8 cellular contexts compared by ENCODE assay signal in the genomic region with DNA sequence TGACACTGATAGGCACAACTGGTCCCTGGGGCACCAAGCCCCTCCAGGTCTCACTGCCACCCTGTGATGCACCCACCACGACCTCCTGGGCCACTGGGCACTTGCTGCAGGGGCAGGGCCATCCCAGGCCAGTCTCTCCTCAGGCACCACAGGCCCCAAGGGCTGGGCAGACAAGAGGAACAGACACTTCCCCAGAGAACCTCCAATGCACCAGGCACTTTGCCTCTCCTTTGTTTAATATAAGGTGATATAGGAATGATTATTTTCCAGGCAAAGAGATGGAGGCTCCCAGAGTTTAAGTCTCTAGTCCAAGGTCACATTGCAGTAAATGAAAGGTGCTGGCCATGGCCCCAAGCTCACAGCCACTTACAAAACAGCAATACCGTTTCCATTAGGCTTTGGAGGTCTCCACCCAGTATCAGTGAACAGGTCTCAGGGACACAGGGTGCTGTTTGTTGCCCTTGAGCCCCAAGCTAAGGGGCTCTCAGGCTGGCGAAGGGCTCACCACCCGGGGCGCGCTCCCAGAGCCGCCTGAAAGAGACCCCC. TPM values are rescaled to one million over a fixed set of nuclear protein-coding genes. Genes with fewer than 3 reads are reported as not detected.
DNase-seq lines count a peak whose midpoint lies in the region; ATAC-seq and TF ChIP-seq lines count a peak whose summit lies in the region.

No MANE protein-coding gene starts in this region.

- DNase-seq in DND-41: no peak
- DNase-seq in effector memory CD8-positive, alpha-beta T cell: no peak
- DNase-seq in osteoblast (ENCODE audit: insufficient read length, low spot score, missing footprints): peak; percentile 57
- no peak for DNase-seq in NCI-H1092 treated with DMSO at 0.1 percent for 48 hours (lab: John Stamatoyannopoulos, UW)
- DNase-seq in DMS 273 treated with DMSO at 0.1 percent for 48 hours (lab: John Stamatoyannopoulos, UW): no peak
- no peak for DNase-seq in activated CD4-positive, alpha-beta T cell treated with anti-CD3 and anti-CD28 coated beads for 1 hour

- H3K4me3 ChIP-seq in DND-41 (ENCODE audit: low read depth in 1 of 2, low read length in 2 of 2) (no peak overlapping the region), KMS-11 (IDR thresholded peaks at IDR 0.05; ENCODE audit: insufficient read depth, low read depth, low read length) (no peak overlapping the region), osteoblast (ENCODE audit: insufficient read depth, low read length) (peak overlapping the region; percentile 73)

- H2AFZ ChIP-seq in DND-41 (ENCODE audit: low read depth, low read length) (no peak overlapping the region), KMS-11 (ENCODE audit: low read depth) (0 out of 2 replicates have a peak overlapping the region, but pooled peaks have one; percentile 11), osteoblast (ENCODE audit: low read length) (peak overlapping the region; percentile 86)

- no peak overlapping the region for H3K9ac ChIP-seq in DND-41 (ENCODE audit: low read depth, low read length)
- H3K9ac ChIP-seq in KMS-11: peak overlapping the region; percentile 65

- ATAC-seq in DND-41 (ENCODE audit: insufficient read depth, low read depth): no peak
- no peak for ATAC-seq in effector memory CD8-positive, alpha-beta T cell (replicated peaks)
- ATAC-seq in HG03108 (IDR thresholded peaks at IDR 0.05; ENCODE audit: unreplicated experiment): no peak

- no peaks in the 10 kb centered on the region for H3K79me2 ChIP-seq in DND-41 (ENCODE audit: insufficient read depth, low read length)
- H3K79me2 ChIP-seq in KMS-11 (ENCODE audit: insufficient read depth, low read depth): peaks cover 61% of the 10 kb centered on the region
- H3K79me2 ChIP-seq in osteoblast (ENCODE audit: insufficient read depth, low read length): peaks cover 18% of the 10 kb centered on the region

- peak overlapping the region; percentile 64 to 68 for H3K4me3 Mint-ChIP-seq in effector memory CD8-positive, alpha-beta T cell

- TF ChIP-seq CTCF in DND-41 (IDR thresholded peaks at IDR 0.05; ENCODE audit: borderline replicate concordance, extremely low read depth, low read length, poor library complexity, severe bottlenecking) (no peak), KMS-11 (conservative IDR thresholded peaks at IDR 0.05; ENCODE audit: low read depth, low read length) (no peak), osteoblast (IDR thresholded peaks at IDR 0.05; ENCODE audit: extremely low read depth, low read depth, low read length) (no peak)

- peak overlapping the region in 1 of 2 donors; percentile 60 for H3K27ac Mint-ChIP-seq in effector memory CD8-positive, alpha-beta T cell

- no peaks in the 10 kb centered on the region for H3K9me3 Mint-ChIP-seq in effector memory CD8-positive, alpha-beta T cell

- H3K27me3 Mint-ChIP-seq in effector memory CD8-positive, alpha-beta T cell: no peaks in the 10 kb centered on the region

- H4K20me1 ChIP-seq in DND-41 (ENCODE audit: insufficient read depth, low read length) (no peaks in the 10 kb centered on the region), KMS-11 (ENCODE audit: insufficient read depth) (no peaks in the 10 kb centered on the region), osteoblast (ENCODE audit: insufficient read depth, low read length) (no peaks in the 10 kb centered on the region)

- no peaks in the 10 kb centered on the region for H3K36me3 Mint-ChIP-seq in effector memory CD8-positive, alpha-beta T cell (ENCODE audit: insufficient read depth)

- H3K9me3 ChIP-seq in DND-41 (ENCODE audit: insufficient read depth, low read length, severe bottlenecking): no peaks in the 10 kb centered on the region
- no peaks in the 10 kb centered on the region for H3K9me3 ChIP-seq in osteoblast (ENCODE audit: low read depth, low read length)

- H3K36me3 ChIP-seq in DND-41 (ENCODE audit: insufficient read depth, low read length) (no peaks in the 10 kb centered on the region), KMS-11 (ENCODE audit: insufficient read depth) (0 out of 2 replicates have a peak, but pooled peaks cover 4% of the 10 kb centered on the region), osteoblast (ENCODE audit: insufficient read depth, low read length) (peaks cover 5% of the 10 kb centered on the region)

- no peaks in the 10 kb centered on the region for H3K27me3 ChIP-seq in DND-41 (ENCODE audit: insufficient read depth, low read length, poor library complexity)
- H3K27me3 ChIP-seq in KMS-11 (ENCODE audit: insufficient read depth, low read depth): no peaks in the 10 kb centered on the region
- no peaks in the 10 kb centered on the region for H3K27me3 ChIP-seq in osteoblast (ENCODE audit: insufficient read depth, low read length)

- H3K4me1 ChIP-seq in DND-41 (ENCODE audit: insufficient read depth, low read length) (peaks cover 33% of the 10 kb centered on the region), KMS-11 (ENCODE audit: low read depth, poor library complexity, severe bottlenecking) (peaks cover 89% of the 10 kb centered on the region), osteoblast (ENCODE audit: insufficient read depth, low read length) (peaks cover 46% of the 10 kb centered on the region)

- H3K27ac ChIP-seq in DND-41 (ENCODE audit: low read length) (no peak overlapping the region), KMS-11 (peak overlapping the region; percentile 66), osteoblast (ENCODE audit: low read depth, low read length) (no peak overlapping the region)

- H3K4me1 Mint-ChIP-seq in effector memory CD8-positive, alpha-beta T cell (ENCODE audit: low read depth in 2 of 2): peaks cover 8 to 13% of the 10 kb centered on the region in 2 donors

- H3K4me2 ChIP-seq in DND-41 (ENCODE audit: insufficient read depth, low read length): 0 out of 2 replicates have a peak overlapping the region, but pooled peaks have one; percentile 28
- peak overlapping the region; percentile 88 for H3K4me2 ChIP-seq in KMS-11
- peak overlapping the region; percentile 94 for H3K4me2 ChIP-seq in osteoblast (ENCODE audit: insufficient read depth, low read length)

RNA-seq across cellular contexts. Expression of a gene that starts 4.5 kb away (rescaled TPM):
- total RNA-seq in osteoblast: 43.6 and 87.6 TPM in 2 replicates

RNA-seq across cellular contexts. Expression of a gene that starts 14.6 kb away (rescaled TPM):
- 2.9 and 4.0 TPM in 2 replicates for total RNA-seq in osteoblast

RNA-seq across cellular contexts. Expression of a gene that starts 26.6 kb away (rescaled TPM):
- total RNA-seq in osteoblast: 13.8 and 14.4 TPM in 2 replicates

Comparison
In these comparisons a context has a peak if more than half of its experiments do, and no peak if none do; other contexts are left out.
1. H3K4me2 ChIP-seq: peak in every context shown above with its lines; median percentile 94 in osteoblast; 88 in KMS-11; 28 in DND-41.